Comparison of ENCODE assay signal across 1 cellular context in the genomic region with DNA sequence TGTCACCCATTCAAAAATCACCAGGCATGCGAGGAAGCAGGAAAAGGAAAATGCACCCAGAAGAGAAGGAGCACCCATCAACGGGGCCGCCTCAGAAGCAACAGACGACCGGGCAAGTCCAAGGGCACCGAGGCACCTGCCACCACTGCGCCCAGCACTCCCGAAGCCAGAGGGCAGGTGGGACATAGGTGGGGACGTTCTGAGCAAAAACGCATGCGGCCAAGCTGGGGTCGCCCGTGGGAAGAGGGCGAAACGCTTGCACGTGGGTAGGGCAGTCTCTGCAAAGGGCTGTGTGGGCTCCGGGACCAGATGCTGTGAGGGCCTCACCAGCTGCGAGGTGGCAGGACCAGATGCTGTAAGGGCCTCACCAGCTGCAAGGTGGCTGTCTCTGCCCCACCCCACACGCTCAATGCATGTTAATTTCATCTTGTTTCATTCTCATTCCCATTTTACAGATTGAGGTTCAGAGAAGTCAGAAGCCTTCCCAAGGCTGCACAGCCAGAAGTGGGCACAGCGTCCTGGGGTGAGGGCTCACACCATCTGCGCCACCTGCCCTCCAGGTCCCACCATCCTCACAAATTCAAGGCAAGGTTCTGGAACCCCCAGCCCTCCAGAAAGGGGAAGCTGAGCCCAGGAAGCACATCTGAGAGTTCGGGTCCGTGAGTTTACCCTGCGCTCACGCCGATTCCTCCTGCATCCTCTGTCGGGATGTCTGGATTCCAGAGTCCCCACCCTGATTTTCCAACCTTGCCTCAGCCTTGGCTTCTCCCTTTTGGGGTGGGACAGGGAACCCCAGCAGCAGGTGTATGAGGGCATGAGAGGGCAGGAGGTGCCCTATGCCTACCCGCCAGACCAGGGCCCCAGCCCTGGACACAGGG.
TF ChIP-seq lines count a peak whose summit lies in the region.

No MANE protein-coding gene starts in this region.

TF ChIP-seq in HEK293, 187 proteins besides CTCF, POLR2A, EP300 and RAD21 (continued from another document):
- TF ChIP-seq ZNF335 (tag by site-specific recombination; conservative IDR thresholded peaks at IDR 0.05) = peak; percentile 48; the same call in 1 of the 2 replicates
- TF ChIP-seq, protein P1, sequence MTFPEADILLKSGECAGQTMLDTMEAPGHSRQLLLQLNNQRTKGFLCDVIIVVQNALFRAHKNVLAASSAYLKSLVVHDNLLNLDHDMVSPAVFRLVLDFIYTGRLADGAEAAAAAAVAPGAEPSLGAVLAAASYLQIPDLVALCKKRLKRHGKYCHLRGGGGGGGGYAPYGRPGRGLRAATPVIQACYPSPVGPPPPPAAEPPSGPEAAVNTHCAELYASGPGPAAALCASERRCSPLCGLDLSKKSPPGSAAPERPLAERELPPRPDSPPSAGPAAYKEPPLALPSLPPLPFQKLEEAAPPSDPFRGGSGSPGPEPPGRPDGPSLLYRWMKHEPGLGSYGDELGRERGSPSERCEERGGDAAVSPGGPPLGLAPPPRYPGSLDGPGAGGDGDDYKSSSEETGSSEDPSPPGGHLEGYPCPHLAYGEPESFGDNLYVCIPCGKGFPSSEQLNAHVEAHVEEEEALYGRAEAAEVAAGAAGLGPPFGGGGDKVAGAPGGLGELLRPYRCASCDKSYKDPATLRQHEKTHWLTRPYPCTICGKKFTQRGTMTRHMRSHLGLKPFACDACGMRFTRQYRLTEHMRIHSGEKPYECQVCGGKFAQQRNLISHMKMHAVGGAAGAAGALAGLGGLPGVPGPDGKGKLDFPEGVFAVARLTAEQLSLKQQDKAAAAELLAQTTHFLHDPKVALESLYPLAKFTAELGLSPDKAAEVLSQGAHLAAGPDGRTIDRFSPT (tag by site-specific recombination; IDR thresholded peaks at IDR 0.05) = peak; percentile 20; the same call in 1 of the 2 replicates
- no peak for TF ChIP-seq SALL2 (tag by site-specific recombination; IDR thresholded peaks at IDR 0.05; ENCODE audit: borderline replicate concordance)
